ENCODE assay signal across 8 cellular contexts in genomic region chr2:218217366-218218309, GRCh38. TPM values are rescaled to one million over a fixed set of nuclear protein-coding genes. Genes with fewer than 3 reads are reported as not detected.
DNase-seq lines count a peak whose midpoint lies in the region; ATAC-seq and TF ChIP-seq lines count a peak whose summit lies in the region.

No MANE protein-coding gene starts in this region.

- H3K23ac ChIP-seq in mesenchymal stem cell (ENCODE audit: low read length in 2 of 2): peak overlapping the region in 1 of 2 experiments; percentile 98

- H3K4me3 ChIP-seq in Loucy (ENCODE audit: low read length, poor library complexity, severe bottlenecking) (peak overlapping the region; percentile 87), duodenal mucosa (ENCODE audit: low read depth in 1 of 2, low read length in 2 of 2) (peak overlapping the region; percentile 92 to 95), mesenchymal stem cell (ENCODE audit: insufficient read depth in 1 of 2, low read depth in 1 of 2, low read length in 2 of 2) (peak overlapping the region; percentile 87 to 100)

- H3K27me3 ChIP-seq in Loucy (ENCODE audit: insufficient read depth, low read length, poor library complexity, severe bottlenecking) (peaks cover 4% of the 10 kb centered on the region), duodenal mucosa (ENCODE audit: control insufficient read depth in 1 of 2, insufficient read depth in 2 of 2, low read length in 2 of 2) (no peaks in the 10 kb centered on the region), mesenchymal stem cell (ENCODE audit: control insufficient read depth in 1 of 2, insufficient read depth in 1 of 2, low read length in 2 of 2) (no peaks in the 10 kb centered on the region)

- H2AK5ac ChIP-seq in mesenchymal stem cell (ENCODE audit: low read length, severe bottlenecking): peak overlapping the region; percentile 13

- 0% methylated on average over 39 of the region's 47 CpGs for WGBS in mesenchymal stem cell

- H3K9me2 ChIP-seq in Loucy (replicated peaks; ENCODE audit: low read depth, low read length): no peaks in the 10 kb centered on the region

- peaks cover 61% of the 10 kb centered on the region for H3K79me2 ChIP-seq in Loucy (ENCODE audit: insufficient read depth, low read length)

- H2BK12ac ChIP-seq in mesenchymal stem cell (ENCODE audit: low read length in 2 of 2): peak overlapping the region; percentile 67 to 84

- ATAC-seq in GM21529 (IDR thresholded peaks at IDR 0.05; ENCODE audit: unreplicated experiment) (peak; percentile 43), HG03139 (IDR thresholded peaks at IDR 0.05; ENCODE audit: unreplicated experiment) (no peak)

- no peaks in the 10 kb centered on the region; the same call in 1 of the 2 replicates for H3K36me3 ChIP-seq in Loucy (ENCODE audit: insufficient read depth, low read length)
- H3K36me3 ChIP-seq in duodenal mucosa (ENCODE audit: control insufficient read depth in 1 of 2, insufficient read depth in 2 of 2, low read length in 2 of 2): peaks cover 0 to 7% of the 10 kb centered on the region in 2 donors
- H3K36me3 ChIP-seq in mesenchymal stem cell (ENCODE audit: control insufficient read depth in 1 of 2, insufficient read depth in 2 of 2, low read depth in 1 of 2, low read length in 2 of 2): peaks cover 2 to 14% of the 10 kb centered on the region in 2 experiments

- H3K9ac ChIP-seq in Loucy (ENCODE audit: low read depth, low read length, poor library complexity, severe bottlenecking) (peak overlapping the region; percentile 99), duodenal mucosa (ENCODE audit: low read depth in 1 of 2, low read length in 2 of 2) (peak overlapping the region; percentile 94 to 96), mesenchymal stem cell (ENCODE audit: low read length) (peak overlapping the region; percentile 98)

- H3K4me1 ChIP-seq in Loucy (ENCODE audit: insufficient read depth, low read length, poor library complexity, severe bottlenecking) (peaks cover 35% of the 10 kb centered on the region), duodenal mucosa (ENCODE audit: control insufficient read depth in 1 of 2, insufficient read depth in 2 of 2, low read length in 2 of 2) (peaks cover 47 to 50% of the 10 kb centered on the region in 2 donors), mesenchymal stem cell (ENCODE audit: control insufficient read depth, insufficient read depth, low read depth, low read length) (peaks cover 8% of the 10 kb centered on the region)

- H4K8ac ChIP-seq in mesenchymal stem cell (ENCODE audit: low read length): peak overlapping the region; percentile 93

- H3K4me2 ChIP-seq in Loucy (ENCODE audit: low read depth, low read length, poor library complexity, severe bottlenecking) (peak overlapping the region; percentile 93), mesenchymal stem cell (ENCODE audit: low read length, poor library complexity, severe bottlenecking) (peak overlapping the region; percentile 87)

- H4K20me1 ChIP-seq in Loucy (ENCODE audit: insufficient read depth, low read length, poor library complexity, severe bottlenecking): peaks cover 54% of the 10 kb centered on the region

- peak overlapping the region; percentile 96 for H2BK5ac ChIP-seq in mesenchymal stem cell (ENCODE audit: low read depth, low read length, poor library complexity, severe bottlenecking)

- peak overlapping the region; percentile 91 for H2BK120ac ChIP-seq in mesenchymal stem cell (ENCODE audit: low read depth, low read length)

- DNase-seq in D341Med (ENCODE audit: low spot score) (peak; percentile 67), mesenchymal stem cell (peak; percentile 58)
- DNase-seq in activated CD4-positive, alpha-beta T cell treated with anti-CD3 and anti-CD28 coated beads, Interleukin-2, amount 50 U/mL, for 4 hours: peak; percentile 70 to 77
- DNase-seq in stimulated activated CD8-positive, alpha-beta memory T cell treated with anti-CD3 and anti-CD28 coated beads, Interleukin-12 subunit alpha, Interleukin-12 subunit beta, amount 100 ng/mL, for 4 hours (ENCODE audit: low read depth): peak; percentile 67

- no peak for TF ChIP-seq CTCF in Loucy (conservative IDR thresholded peaks at IDR 0.05; ENCODE audit: low read length)

- H2AFZ ChIP-seq in Loucy (ENCODE audit: low read length): no peak overlapping the region
- H2AFZ ChIP-seq in mesenchymal stem cell (ENCODE audit: low read depth, low read length): peak overlapping the region; percentile 77

- H3F3A ChIP-seq in Loucy (ENCODE audit: low read depth): peaks cover 4% of the 10 kb centered on the region; the same call in 1 of the 2 replicates

- peak overlapping the region; percentile 98 for H2BK15ac ChIP-seq in mesenchymal stem cell (ENCODE audit: low read depth, poor library complexity, severe bottlenecking)

- H3K9me3 ChIP-seq in Loucy (ENCODE audit: insufficient read depth, low read depth, low read length) (no peaks in the 10 kb centered on the region), duodenal mucosa (ENCODE audit: control insufficient read depth in 1 of 2, low read length in 2 of 2) (no peaks in the 10 kb centered on the region), mesenchymal stem cell (ENCODE audit: control insufficient read depth, low read length) (no peaks in the 10 kb centered on the region)

- H3K14ac ChIP-seq in mesenchymal stem cell (ENCODE audit: low read length in 2 of 2): peak overlapping the region in 1 of 2 experiments; percentile 99

- H4K91ac ChIP-seq in mesenchymal stem cell (ENCODE audit: low read length): peak overlapping the region; percentile 99

- H3K79me1 ChIP-seq in mesenchymal stem cell (replicated peaks; ENCODE audit: low read length, poor library complexity, severe bottlenecking): no peaks in the 10 kb centered on the region

- peak overlapping the region; percentile 97 to 99 for H3K18ac ChIP-seq in mesenchymal stem cell (ENCODE audit: low read depth in 1 of 2, low read length in 2 of 2)

- peak overlapping the region; percentile 93 to 100 for H3K4ac ChIP-seq in mesenchymal stem cell (ENCODE audit: low read depth in 1 of 2, low read length in 2 of 2)

- H3K27ac ChIP-seq in duodenal mucosa (ENCODE audit: low read depth, low read length) (peak overlapping the region; percentile 89), mesenchymal stem cell (ENCODE audit: low read length, poor library complexity, severe bottlenecking) (peak overlapping the region; percentile 84)

RNA-seq across cellular contexts. Expression of gene ARPC2, which starts 0.6 kb away (rescaled TPM):
- polyA plus RNA-seq in mesenchymal stem cell (2013, experiment 1 of 2): 757 TPM
- 767 TPM for polyA plus RNA-seq in mesenchymal stem cell (2013, experiment 2 of 2)

RNA-seq across cellular contexts. Expression of gene GPBAR1, which starts 43.2 kb away (rescaled TPM):
- polyA plus RNA-seq in mesenchymal stem cell (2013, experiment 1 of 2): 5.1 TPM
- 5.5 TPM for polyA plus RNA-seq in mesenchymal stem cell (2013, experiment 2 of 2)

RNA-seq across cellular contexts. Expression of gene CXCR1, which starts 50.9 kb away (rescaled TPM):
- polyA plus RNA-seq in mesenchymal stem cell (2013, experiment 1 of 2): not detected
- polyA plus RNA-seq in mesenchymal stem cell (2013, experiment 2 of 2): not detected

RNA-seq across cellular contexts. Expression of gene AAMP, which starts 52.3 kb away (rescaled TPM):
- 44.9 TPM for polyA plus RNA-seq in mesenchymal stem cell (2013, experiment 1 of 2)
- polyA plus RNA-seq in mesenchymal stem cell (2013, experiment 2 of 2): 43.4 TPM

RNA-seq across cellular contexts. Expression of gene PNKD, which starts 52.7 kb away (rescaled TPM):
- polyA plus RNA-seq in mesenchymal stem cell (2013, experiment 1 of 2): 87.9 TPM
- polyA plus RNA-seq in mesenchymal stem cell (2013, experiment 2 of 2): 88.5 TPM
